12 cellular contexts compared by ENCODE assay signal in the genomic region with DNA sequence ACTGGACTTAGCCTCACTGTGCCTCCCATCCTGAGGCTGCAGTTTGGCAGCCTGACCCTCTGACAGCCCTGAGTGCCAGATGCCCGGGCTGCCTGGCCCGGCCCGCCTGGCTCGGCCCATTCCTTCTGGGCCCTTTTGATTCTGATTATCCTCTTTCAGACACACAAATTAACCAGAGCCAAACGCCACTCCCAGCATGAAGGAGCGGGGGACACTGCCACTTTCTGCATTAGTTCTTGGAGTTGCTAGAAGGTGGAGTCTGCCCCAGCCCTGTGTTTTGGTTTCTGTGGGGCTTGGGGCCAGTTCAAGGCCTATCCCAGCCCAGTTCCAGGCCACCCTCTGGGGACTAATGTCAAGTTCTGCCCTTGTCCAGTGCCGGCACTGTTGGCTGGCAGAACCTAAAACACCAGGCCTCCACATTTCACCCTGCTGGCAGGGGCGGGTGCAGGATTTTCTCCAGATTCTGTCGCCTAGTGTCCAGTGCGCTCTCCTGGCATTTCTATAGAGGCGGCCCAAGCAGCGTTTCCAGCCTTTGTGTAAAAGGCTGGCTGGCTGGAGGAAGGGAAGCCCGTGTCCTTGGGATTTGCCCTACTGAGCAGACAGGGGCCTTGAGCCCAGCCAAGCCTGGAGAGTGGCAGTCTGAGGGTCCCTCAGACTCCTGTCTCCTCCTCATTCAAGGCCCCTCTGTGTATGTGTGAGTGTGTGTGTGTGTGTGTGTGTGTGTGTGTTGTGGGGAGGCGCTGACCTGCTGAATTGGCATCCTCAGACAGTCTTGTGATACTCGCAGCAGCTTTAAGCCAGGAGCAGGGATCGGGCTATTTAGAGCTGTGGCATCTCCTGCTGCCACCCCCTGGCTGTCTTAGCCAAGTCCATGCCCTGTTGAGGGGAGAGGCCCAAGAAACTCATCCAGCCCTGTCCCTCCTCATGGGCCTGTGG. TPM values are rescaled to one million over a fixed set of nuclear protein-coding genes. Genes with fewer than 3 reads are reported as not detected.
DNase-seq lines count a peak whose midpoint lies in the region; ATAC-seq lines count a peak whose summit lies in the region.
"Had no signal": no experiment of that assay in that cellular context is flagged by ENCODE, and none has a peak within 500 bp of the region (broad histone marks: within the 10 kb centered on the region; RNA-seq: fewer than 3 reads in every experiment).

No MANE protein-coding gene starts in this region.

- no peak overlapping the region for H3K4me3 Mint-ChIP-seq in activated naive CD4-positive, alpha-beta T cell treated with anti-CD3 and anti-CD28 coated beads, Interleukin-2, amount 50 U/mL, for 24 hours
- no peak overlapping the region for H3K4me3 Mint-ChIP-seq in activated naive CD4-positive, alpha-beta T cell treated with anti-CD3 and anti-CD28 coated beads for 36 hours
- H3K4me3 Mint-ChIP-seq: type B pancreatic cell had no signal

- CTCF ChIA-PET in activated naive CD4-positive, alpha-beta T cell treated with anti-CD3 and anti-CD28 coated beads for 36 hours (lab: Charles Lee), result no interaction called here

- ATAC-seq in aorta (ENCODE audit: low FRiP score) (peak; percentile 81), HG03457 (IDR thresholded peaks at IDR 0.05; ENCODE audit: unreplicated experiment) (no peak)

- peaks cover 0 to 3% of the 10 kb centered on the region in 2 donors for H3K4me1 ChIP-seq in aorta (ENCODE audit: control insufficient read depth in 1 of 2, insufficient read depth in 2 of 2, low read length in 2 of 2)

- peaks cover 0 to 6% of the 10 kb centered on the region in 2 donors for H3K36me3 ChIP-seq in aorta (ENCODE audit: control insufficient read depth in 1 of 2, insufficient read depth in 2 of 2, low read length in 1 of 2)

- H3K4me3 ChIP-seq in aorta (ENCODE audit: low read length in 2 of 2), result no peak overlapping the region

- intact Hi-C loops in activated naive CD4-positive, alpha-beta T cell treated with anti-CD3 and anti-CD28 coated beads for 36 hours (cut with micrococcal nuclease), result no loop called here
- intact Hi-C loops in aorta (cut with DNase I), result no loop called here

- H3K9me3 Mint-ChIP-seq in activated naive CD4-positive, alpha-beta T cell treated with anti-CD3 and anti-CD28 coated beads, Interleukin-2, amount 50 U/mL, for 24 hours, result no peaks in the 10 kb centered on the region
- H3K9me3 Mint-ChIP-seq in activated naive CD4-positive, alpha-beta T cell treated with anti-CD3 and anti-CD28 coated beads for 36 hours, result no peaks in the 10 kb centered on the region
- H3K9me3 Mint-ChIP-seq: type B pancreatic cell had no signal

- H3K36me3 Mint-ChIP-seq in activated naive CD4-positive, alpha-beta T cell treated with anti-CD3 and anti-CD28 coated beads, Interleukin-2, amount 50 U/mL, for 24 hours, result peaks cover 2% of the 10 kb centered on the region
- H3K36me3 Mint-ChIP-seq in activated naive CD4-positive, alpha-beta T cell treated with anti-CD3 and anti-CD28 coated beads for 36 hours (ENCODE audit: low read depth), result peaks cover 6% of the 10 kb centered on the region
- H3K36me3 Mint-ChIP-seq: type B pancreatic cell had no signal

- no peaks in the 10 kb centered on the region for H3K4me1 Mint-ChIP-seq in activated naive CD4-positive, alpha-beta T cell treated with anti-CD3 and anti-CD28 coated beads, Interleukin-2, amount 50 U/mL, for 24 hours
- no peaks in the 10 kb centered on the region for H3K4me1 Mint-ChIP-seq in activated naive CD4-positive, alpha-beta T cell treated with anti-CD3 and anti-CD28 coated beads for 36 hours (ENCODE audit: low read depth)

- H3K27ac ChIP-seq in aorta (ENCODE audit: low read depth in 1 of 2, low read length in 2 of 2), result peak overlapping the region; percentile 36 to 87

- H3K27ac Mint-ChIP-seq in activated naive CD4-positive, alpha-beta T cell treated with anti-CD3 and anti-CD28 coated beads, Interleukin-2, amount 50 U/mL, for 24 hours, result peak overlapping the region; percentile 68
- no peak overlapping the region for H3K27ac Mint-ChIP-seq in activated naive CD4-positive, alpha-beta T cell treated with anti-CD3 and anti-CD28 coated beads for 36 hours
- H3K27ac Mint-ChIP-seq: type B pancreatic cell had no signal

- no peaks in the 10 kb centered on the region for H3K27me3 Mint-ChIP-seq in activated naive CD4-positive, alpha-beta T cell treated with anti-CD3 and anti-CD28 coated beads, Interleukin-2, amount 50 U/mL, for 24 hours
- H3K27me3 Mint-ChIP-seq in activated naive CD4-positive, alpha-beta T cell treated with anti-CD3 and anti-CD28 coated beads for 36 hours (ENCODE audit: low read depth), result no peaks in the 10 kb centered on the region
- H3K27me3 Mint-ChIP-seq: type B pancreatic cell had no signal

- no peaks in the 10 kb centered on the region for H3K27me3 ChIP-seq in aorta (ENCODE audit: control insufficient read depth in 1 of 2, insufficient read depth in 2 of 2, low read length in 1 of 2)

- WGBS in aorta, 2 donors, result 7 to 8% methylated on average over 16 of the region's 16 CpGs

- no peaks in the 10 kb centered on the region for H3K9me3 ChIP-seq in aorta (ENCODE audit: control insufficient read depth, low read length)

- DNase-seq in activated naive CD4-positive, alpha-beta T cell treated with anti-CD3 and anti-CD28 coated beads for 36 hours, result no peak
- DNase-seq in fibroblast of gingiva (ENCODE audit: low read depth) (peak; percentile 76), nucleus accumbens (lab: John Stamatoyannopoulos, UW) (peak in 34 of 56 donors; percentile 6 to 75 (median 48)), aorta (peak in 1 of 2 donors; percentile 69), DMS 273 treated with DMSO at 0.1 percent for 48 hours (lab: John Stamatoyannopoulos, UW) (no peak), activated gamma-delta T cell (lab: John Stamatoyannopoulos, UW) (no peak)
- DNase-seq: Kasumi-1, NCI-H524 treated with DMSO at 0.1 percent for 48 hours, T1000 had no signal

RNA-seq across cellular contexts. Expression of gene PLCD3, which starts 21.4 kb away (rescaled TPM):
- 1 to 10 TPM; 2.4 TPM for total RNA-seq in activated naive CD4-positive, alpha-beta T cell treated with anti-CD3 and anti-CD28 coated beads for 36 hours
- 10 to 100 TPM; 94.6 to 97.4 TPM for total RNA-seq in aorta
- 10 to 100 TPM; 22.8 to 93.8 TPM for polyA plus RNA-seq in aorta

RNA-seq across cellular contexts. Expression of gene ACBD4, which starts 24.5 kb away (rescaled TPM):
- 10 to 100 TPM; 12.3 to 12.7 TPM for total RNA-seq in activated naive CD4-positive, alpha-beta T cell treated with anti-CD3 and anti-CD28 coated beads for 36 hours
- 10 to 100 TPM; 16.1 to 23.4 TPM for total RNA-seq in aorta
- 10 to 100 TPM; 68.6 to 69.7 TPM for polyA plus RNA-seq in aorta

RNA-seq across cellular contexts. Expression of gene HEXIM1, which starts 37.3 kb away (rescaled TPM):
- 10 to 100 TPM; 24.3 to 24.7 TPM for total RNA-seq in activated naive CD4-positive, alpha-beta T cell treated with anti-CD3 and anti-CD28 coated beads for 36 hours
- total RNA-seq in aorta, result 10 to 100 TPM; 48.7 to 64.0 TPM
- 10 to 100 TPM; 40.8 to 62.6 TPM for polyA plus RNA-seq in aorta

RNA-seq across cellular contexts. Expression of gene NMT1, which starts 49.8 kb away (rescaled TPM):
- total RNA-seq in activated naive CD4-positive, alpha-beta T cell treated with anti-CD3 and anti-CD28 coated beads for 36 hours, result 100 to 1,000 TPM; 234 to 235 TPM
- total RNA-seq in aorta, result 100 to 1,000 TPM; 103 to 104 TPM
- polyA plus RNA-seq in aorta, result 100 to 1,000 TPM in 1 of 2 donors, 10 to 100 TPM in 1; 33.8 to 124 TPM

RNA-seq across cellular contexts. Expression of gene HEXIM2, which starts 50.7 kb away (rescaled TPM):
- 1 to 10 TPM; 3.5 TPM for total RNA-seq in activated naive CD4-positive, alpha-beta T cell treated with anti-CD3 and anti-CD28 coated beads for 36 hours
- 1 to 10 TPM; 2.7 to 6.0 TPM for total RNA-seq in aorta
- 1 to 10 TPM; 4.4 to 10.0 TPM for polyA plus RNA-seq in aorta

Comparison
In these comparisons a context has a peak if more than half of its experiments do, and no peak if none do; other contexts are left out.
1. DNase-seq: peak in fibroblast of gingiva (single experiment) and nucleus accumbens (34 of 56); none in activated naive CD4-positive, alpha-beta T cell treated with anti-CD3 and anti-CD28 coated beads for 36 hours (single experiment), DMS 273 treated with DMSO at 0.1 percent for 48 hours (single experiment) and activated gamma-delta T cell (single experiment).
2. RNA of gene PLCD3, which starts 21.4 kb away (total RNA-seq): 94.6 to 97.4 TPM in aorta; 2.4 TPM in activated naive CD4-positive, alpha-beta T cell treated with anti-CD3 and anti-CD28 coated beads for 36 hours; every median in the first group is over 10 times any median in the second.